7 cellular contexts compared by ENCODE assay signal in genomic region chr10:42638053-42638820, GRCh38.
DNase-seq lines count a peak whose midpoint lies in the region; ATAC-seq lines count a peak whose summit lies in the region.

ZNF33B (minus strand) TSS chr10:42638570; CDS start chr10:42636928, 1,642 bp downstream.

- peak; percentile 95 for ATAC-seq in GM18517 (IDR thresholded peaks at IDR 0.05; ENCODE audit: unreplicated experiment)
- peak; percentile 96 for ATAC-seq in HG03039 (IDR thresholded peaks at IDR 0.05; ENCODE audit: unreplicated experiment)

- DNase-seq in NCI-H2081 (lab: John Stamatoyannopoulos, UW) (peak; percentile 90 to 95), T-helper 9 cell (peak; percentile 81), astrocyte of the hippocampus (ENCODE audit: low read depth, low spot score) (peak; percentile 97), hippocampal formation (lab: John Stamatoyannopoulos, UW) (peak; percentile 83 to 85), retina (peak; percentile 97)

Comparison
In these comparisons a context has a peak if more than half of its experiments do, and no peak if none do; other contexts are left out.
1. Peak in every context shown above with its lines: DNase-seq and ATAC-seq.